In the genomic region with DNA sequence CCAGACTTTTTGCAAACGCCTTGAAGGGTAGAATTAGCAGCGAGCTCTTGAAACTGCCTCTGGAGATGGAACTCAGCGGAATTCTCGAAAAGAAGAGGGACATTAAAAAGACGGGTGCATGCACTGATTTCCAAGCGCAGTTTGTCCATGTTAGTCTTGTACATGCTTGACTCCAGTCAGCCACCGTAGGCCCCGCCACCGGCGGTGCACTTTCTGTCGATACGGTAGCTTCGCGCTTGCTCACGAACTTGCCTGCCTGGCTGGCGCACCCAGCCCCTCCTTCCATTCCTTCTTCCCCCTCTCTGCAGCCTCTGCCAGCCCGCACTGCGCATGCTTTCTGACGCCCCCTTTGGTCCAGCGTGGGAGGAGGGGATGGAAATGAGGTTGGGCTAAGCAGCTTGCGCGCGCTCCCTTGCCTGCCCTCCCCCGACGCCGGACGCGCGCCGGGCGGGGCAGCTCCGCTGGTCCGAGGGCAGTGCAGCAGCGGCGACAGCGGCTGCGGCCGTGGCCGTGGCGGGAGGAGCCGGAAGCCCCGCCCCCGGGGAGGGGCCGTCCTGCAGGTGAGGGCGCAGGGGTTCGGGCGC, we compare ENCODE assay signal across 1 cellular context.
TF ChIP-seq lines count a peak whose summit lies in the region.

A gene with protein sequence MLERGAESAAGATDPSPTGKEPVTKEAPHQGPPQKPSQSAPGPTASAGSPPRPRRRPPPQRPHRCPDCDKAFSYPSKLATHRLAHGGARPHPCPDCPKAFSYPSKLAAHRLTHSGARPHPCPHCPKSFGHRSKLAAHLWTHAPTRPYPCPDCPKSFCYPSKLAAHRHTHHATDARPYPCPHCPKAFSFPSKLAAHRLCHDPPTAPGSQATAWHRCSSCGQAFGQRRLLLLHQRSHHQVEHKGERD (plus strand): TSS at position 227 of the 584 bp plus-strand sequence. CDS start 1,235 bp downstream, outside the sequence.

TF ChIP-seq in Ishikawa, 13 proteins besides CTCF, POLR2A, EP300 and RAD21:
- TF ChIP-seq, protein P1, sequence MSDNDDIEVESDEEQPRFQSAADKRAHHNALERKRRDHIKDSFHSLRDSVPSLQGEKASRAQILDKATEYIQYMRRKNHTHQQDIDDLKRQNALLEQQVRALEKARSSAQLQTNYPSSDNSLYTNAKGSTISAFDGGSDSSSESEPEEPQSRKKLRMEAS (IDR thresholded peaks at IDR 0.05) = peak; percentile 86; the same call in 1 of the 2 replicates
- no peak for TF ChIP-seq CREB1 (IDR thresholded peaks at IDR 0.05; ENCODE audit: low read depth)
- peak; percentile 88 for TF ChIP-seq EGR1 (IDR thresholded peaks at IDR 0.05)
- TF ChIP-seq TCF12 (IDR thresholded peaks at IDR 0.05; ENCODE audit: low read depth) = peak; percentile 40; the same call in 1 of the 2 replicates
- TF ChIP-seq YY1 (IDR thresholded peaks at IDR 0.05; ENCODE audit: low read depth) = no peak
- peak; percentile 40; the same call in 1 of the 2 replicates for TF ChIP-seq TAF1 (IDR thresholded peaks at IDR 0.05; ENCODE audit: low read depth)
TF ChIP-seq in Ishikawa: peak in this region for 4.
